Comparison of ENCODE assay signal across 15 cellular contexts in the genomic region with DNA sequence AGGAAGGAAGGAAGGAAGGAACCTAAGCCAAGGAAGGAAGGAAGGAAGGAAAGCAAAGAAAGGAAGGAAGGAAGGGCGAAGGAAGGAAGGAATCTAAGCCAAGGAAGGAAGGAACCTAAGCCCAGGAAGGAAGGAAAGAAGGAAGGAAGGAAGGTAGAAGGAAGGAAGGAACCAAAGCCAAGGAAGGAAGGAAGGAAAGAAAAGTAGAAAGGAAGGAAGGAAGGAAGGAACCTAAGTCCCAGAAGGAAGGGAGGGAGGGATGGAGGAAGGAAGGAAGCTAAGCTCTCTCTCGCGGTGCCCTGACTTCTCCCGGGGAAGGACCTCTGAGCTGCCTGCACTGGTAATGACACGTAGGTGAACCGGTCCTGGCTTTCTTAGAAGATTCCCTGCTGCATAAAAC. TPM values are rescaled to one million over a fixed set of nuclear protein-coding genes. Genes with fewer than 3 reads are reported as not detected.
A peak's percentile ranks its signal among the peaks of the same experiment; 100 is the strongest.
DNase-seq lines count a peak whose midpoint lies in the region; ATAC-seq, FAIRE-seq and TF ChIP-seq lines count a peak whose summit lies in the region.
"Had no signal": no experiment of that assay in that cellular context is flagged by ENCODE, and none has a peak within 500 bp of the region (broad histone marks: within the 10 kb centered on the region; RNA-seq: fewer than 3 reads in every experiment).

No MANE protein-coding gene starts in this region.

- H3K4me1 ChIP-seq in DOHH2 (ENCODE audit: control insufficient read depth, low read length) (peaks cover 73% of the 10 kb centered on the region), GM23338 (ENCODE audit: insufficient read depth) (peaks cover 13% of the 10 kb centered on the region), GM12878 (ENCODE audit: control insufficient read depth, insufficient read depth, low read length) (peaks cover 31% of the 10 kb centered on the region), neutrophil (ENCODE audit: control insufficient read depth in 1 of 2, insufficient read depth in 1 of 2, low read depth in 1 of 2, low read length in 1 of 2) (peaks cover 67 to 74% of the 10 kb centered on the region in 2 experiments), esophagus squamous epithelium (peaks cover 0 to 34% (median 8%) of the 10 kb centered on the region in 3 donors)
- H3K4me1 ChIP-seq: gastrocnemius medialis had no signal

- intact Hi-C loops in GM12878 (cut with micrococcal nuclease; ENCODE audit: unreplicated experiment) (loop anchor here (5.0 to 10.0 kb wide), 2 partner anchors 66 to 206 kb away; partner anchors contain the start of gene LCP1), esophagus squamous epithelium (cut with DNase I) (no loop called here)

- peaks cover 12% of the 10 kb centered on the region for H3K4me1 Mint-ChIP-seq in GM23338

- peaks cover 51% of the 10 kb centered on the region for H3K79me2 ChIP-seq in DOHH2 (ENCODE audit: control insufficient read depth, low read length)
- no peaks in the 10 kb centered on the region; the same call in 1 of the 2 replicates for H3K79me2 ChIP-seq in GM23338 (replicated peaks; ENCODE audit: insufficient read depth)
- peaks cover 61% of the 10 kb centered on the region for H3K79me2 ChIP-seq in GM12878 (ENCODE audit: control insufficient read depth, insufficient read depth, low read length)

- CTCF ChIA-PET in GM12878 (lab: Yijun Ruan, JAX): interaction anchor here (1.2 to 5.1 kb wide), 6 partner anchors 9 to 209 kb away, joined by 3 to 47 read pairs (median 4); no protein-coding TSS in a partner anchor

- H3K27me3 Mint-ChIP-seq in GM23338 (ENCODE audit: insufficient read depth, low read depth, poor library complexity): peaks cover 35% of the 10 kb centered on the region

- H4K20me1 ChIP-seq in DOHH2 (ENCODE audit: control insufficient read depth, insufficient read depth, low read depth, low read length): no peaks in the 10 kb centered on the region
- H4K20me1 ChIP-seq in GM23338 (replicated peaks; ENCODE audit: insufficient read depth): no peaks in the 10 kb centered on the region
- no peaks in the 10 kb centered on the region for H4K20me1 ChIP-seq in GM12878 (ENCODE audit: control insufficient read depth, insufficient read depth)

- no peak for TF ChIP-seq RAD21 in GM12878 (IDR thresholded peaks at IDR 0.05; ENCODE audit: insufficient read depth, low read depth, low read length)

- BruUV-seq in GM12878 (replicated peaks; lab: Mats Ljungman, UMichigan): no TSS peak

- no peak for TF ChIP-seq POLR2A in GM12878 (IDR thresholded peaks at IDR 0.05; ENCODE audit: low read depth, low read length)
- no peak for TF ChIP-seq POLR2A in esophagus squamous epithelium (IDR thresholded peaks at IDR 0.05)

- RAD21 ChIA-PET in GM12878 (lab: Charles Lee; ENCODE audit: unreplicated experiment): interaction anchor here (0.6 to 7.6 kb wide), 6 partner anchors 8 to 225 kb away, joined by 3 to 100 read pairs (median 3); partner anchors contain the start of gene LCP1

- TF ChIP-seq CTCF in DOHH2 (IDR thresholded peaks at IDR 0.05; ENCODE audit: low read depth, low read length, poor library complexity, severe bottlenecking): no peak
- TF ChIP-seq CTCF in GM23338 (conservative IDR thresholded peaks at IDR 0.05; ENCODE audit: low read depth in 2 of 2): no peak
- no peak for TF ChIP-seq CTCF in GM12878 (IDR thresholded peaks at IDR 0.05 in 2 of 3, conservative IDR thresholded peaks at IDR 0.05 in 1 of 3; ENCODE audit: control insufficient read depth in 2 of 3, extremely low read depth in 1 of 3, insufficient read depth in 1 of 3, low read depth in 3 of 3, low read length in 3 of 3)
- no peak for TF ChIP-seq CTCF in neutrophil (IDR thresholded peaks at IDR 0.05)
- TF ChIP-seq CTCF in esophagus squamous epithelium (IDR thresholded peaks at IDR 0.05): no peak

- no peak for FAIRE-seq in GM12878 (lab: Jason Lieb, UNC)
- FAIRE-seq: K562 had no signal

- peak overlapping the region; percentile 94 for H3K4me3 ChIP-seq in DOHH2 (ENCODE audit: low read length)
- H3K4me3 ChIP-seq in GM23338: no peak overlapping the region
- peak overlapping the region; percentile 61 for H3K4me3 ChIP-seq in GM12878
- peak overlapping the region; percentile 78 to 81 for H3K4me3 ChIP-seq in neutrophil (ENCODE audit: low read depth in 1 of 2, low read length in 1 of 2)
- H3K4me3 ChIP-seq in esophagus squamous epithelium: no peak overlapping the region
- H3K4me3 ChIP-seq: K562 had no signal

- peak overlapping the region; percentile 95 for H3K27ac ChIP-seq in DOHH2 (ENCODE audit: low read depth, low read length)
- no peak overlapping the region for H3K27ac ChIP-seq in GM23338 (ENCODE audit: low read depth)
- peak overlapping the region; percentile 85 for H3K27ac ChIP-seq in GM12878 (ENCODE audit: control insufficient read depth, insufficient read depth)
- peak overlapping the region; percentile 94 for H3K27ac ChIP-seq in neutrophil
- H3K27ac ChIP-seq in esophagus squamous epithelium: no peak overlapping the region
- H3K27ac ChIP-seq: gastrocnemius medialis had no signal

- peak overlapping the region; percentile 53 for H3K9ac ChIP-seq in GM12878 (ENCODE audit: control insufficient read depth, insufficient read depth, low read length)

- H3K36me3 ChIP-seq in DOHH2 (ENCODE audit: control insufficient read depth, low read length) (peaks cover 36% of the 10 kb centered on the region), GM23338 (ENCODE audit: insufficient read depth) (no peaks in the 10 kb centered on the region), GM12878 (ENCODE audit: control insufficient read depth in 2 of 2, insufficient read depth in 2 of 2, low read length in 1 of 2) (no peaks in the 10 kb centered on the region), neutrophil (peaks cover 4% of the 10 kb centered on the region), esophagus squamous epithelium (no peaks in the 10 kb centered on the region)
- H3K36me3 ChIP-seq: gastrocnemius medialis had no signal

- H2AFZ ChIP-seq in GM23338 (no peak overlapping the region), GM12878 (ENCODE audit: control insufficient read depth, low read depth, low read length) (no peak overlapping the region)

- H3K9me2 ChIP-seq in DOHH2 (replicated peaks; ENCODE audit: control insufficient read depth, low read length) (no peaks in the 10 kb centered on the region), GM23338 (ENCODE audit: insufficient read depth) (no peaks in the 10 kb centered on the region)

- no peaks in the 10 kb centered on the region for H3K9me3 ChIP-seq in DOHH2 (ENCODE audit: control insufficient read depth, insufficient read depth, low read length)
- no peaks in the 10 kb centered on the region for H3K9me3 ChIP-seq in GM12878 (replicated peaks; ENCODE audit: control insufficient read depth, insufficient read depth, low read length)
- H3K9me3 ChIP-seq in neutrophil: no peaks in the 10 kb centered on the region
- no peaks in the 10 kb centered on the region for H3K9me3 ChIP-seq in esophagus squamous epithelium
- H3K9me3 ChIP-seq: gastrocnemius medialis had no signal

- ATAC-seq in GM23338 (no peak), GM12878 (no peak), GM18868 (IDR thresholded peaks at IDR 0.05; ENCODE audit: unreplicated experiment) (no peak)
- ATAC-seq: gastrocnemius medialis had no signal

- no peaks in the 10 kb centered on the region for H3K9me3 Mint-ChIP-seq in GM23338
- H3K9me3 Mint-ChIP-seq: central memory CD8-positive, alpha-beta T cell had no signal

- in situ Hi-C loops in GM12878 (cut with MboI): no loop called here

- H3K27me3 ChIP-seq in DOHH2 (ENCODE audit: control insufficient read depth, low read length) (peaks cover 6% of the 10 kb centered on the region), GM23338 (ENCODE audit: insufficient read depth) (peaks cover 50% of the 10 kb centered on the region), GM12878 (replicated peaks in 1 of 2; ENCODE audit: control insufficient read depth in 2 of 2, insufficient read depth in 2 of 2, low read length in 1 of 2) (no peaks in the 10 kb centered on the region), neutrophil (no peaks in the 10 kb centered on the region), esophagus squamous epithelium (peaks cover 0 to 68% (median 0%) of the 10 kb centered on the region in 4 donors)

- SMC1A ChIA-PET in GM12878 (lab: Charles Lee; ENCODE audit: uncharacterized antibody, unreplicated experiment): interaction anchor here (0.6 to 7.9 kb wide), 14 partner anchors 10 to 274 kb away, joined by 3 to 81 read pairs (median 4); no protein-coding TSS in a partner anchor

- H3K27ac Mint-ChIP-seq in GM23338: no peak overlapping the region

- H3F3A ChIP-seq in DOHH2 (ENCODE audit: control insufficient read depth, insufficient read depth) (peaks cover 33% of the 10 kb centered on the region), GM23338 (replicated peaks; ENCODE audit: low read depth) (peaks cover 5% of the 10 kb centered on the region; the same call in 1 of the 2 replicates)

- POLR2A ChIA-PET in GM12878 (lab: Charles Lee): interaction anchor here (0.8 to 3.4 kb wide), 4 partner anchors 8 to 690 kb away, joined by 3 to 25 read pairs (median 8); no protein-coding TSS in a partner anchor

- H3K36me3 Mint-ChIP-seq in GM23338 (ENCODE audit: low read depth): no peaks in the 10 kb centered on the region

- DNase-seq in GM23338 (ENCODE audit: low spot score) (no peak), GM12878 (ENCODE audit: low read depth, low spot score) (no peak), pons (ENCODE audit: low spot score) (no peak), esophagus squamous epithelium (lab: John Stamatoyannopoulos, UW) (no peak)
- DNase-seq: activated CD4-positive, alpha-beta T cell treated with anti-CD3 and anti-CD28 coated beads, Interleukin-2, amount 50 U/mL, for 1 hour; activated CD8-positive, alpha-beta memory T cell treated with anti-CD3 and anti-CD28 coated beads, Interleukin-2, amount 50 U/mL, for 4 hours; activated effector memory CD4-positive, alpha-beta T cell treated with anti-CD3 and anti-CD28 coated beads, Interleukin-2, amount 50 U/mL, for 16 hours; amniotic stem cell; effector CD4-positive, alpha-beta T cell; gastrocnemius medialis had no signal

- TF ChIP-seq EP300 in GM12878 (IDR thresholded peaks at IDR 0.05; ENCODE audit: borderline replicate concordance in 1 of 2, control insufficient read depth in 1 of 2, low read depth in 2 of 2, low read length in 2 of 2): no peak

- no peak overlapping the region; the same call in 2 of the 3 replicates for H3K4me3 Mint-ChIP-seq in GM23338

- 40% methylated on average over 5 of the region's 6 CpGs for WGBS in GM12878 (ENCODE audit: insufficient coverage, insufficient replicate concordance, low lambda C conversion rate, missing lambda C conversion rate)
- 57% methylated on average over 6 of the region's 6 CpGs for WGBS in esophagus squamous epithelium, 2 donors

- H3K4me2 ChIP-seq in DOHH2 (ENCODE audit: low read length): peak overlapping the region; percentile 82
- H3K4me2 ChIP-seq in GM23338: 0 out of 2 replicates have a peak overlapping the region, but pooled peaks have one; percentile 23
- peak overlapping the region; percentile 83 for H3K4me2 ChIP-seq in GM12878 (ENCODE audit: control insufficient read depth, insufficient read depth)

RNA-seq across cellular contexts. Expression of gene RUBCNL, which starts 1.3 kb away (rescaled TPM):
- total RNA-seq in GM23338 (2014; rRNA removed; shearing (Covaris generic)): 4.2 and 5.9 TPM in 2 replicates
- polyA plus RNA-seq in GM23338 (2016; fragmentation: Nextera tagmentation; extraction: Ambion mirVana): 2.9 and 4.2 TPM in 2 replicates
- total RNA-seq in GM12878 (2013; cell fraction: nucleolus; rRNA removed): 61.1 and 62.6 TPM in 2 replicates
- total RNA-seq in GM12878 (2014; rRNA removed): 49.5 and 51.9 TPM in 2 replicates
- 37.2 and 38.6 TPM in 2 replicates for total RNA-seq in GM12878 (2014; rRNA removed; fragmentation: Illumina TruSeq; extraction: Trizol)
- total RNA-seq in GM12878 (2021): 39.2 and 41.8 TPM in 2 replicates
- polyA plus RNA-seq in GM12878 (2011; ENCODE audit: low read depth): 43.1 TPM
- 0.48 and 0.71 TPM in 2 replicates for polyA plus RNA-seq in GM12878 (2011; rRNA removed)
- 0.58 and 0.92 TPM in 2 replicates for polyA plus RNA-seq in GM12878 (2011; cell fraction: cytosol; rRNA removed)
- 2.0 and 2.3 TPM in 2 replicates for polyA plus RNA-seq in GM12878 (2011; cell fraction: nucleus; rRNA removed)
- polyA plus RNA-seq in GM12878 (2012): 48.4 and 49.8 TPM in 2 replicates
- 39.2 and 43.0 TPM in 2 replicates for polyA plus RNA-seq in GM12878 (2014; fragmentation: Illumina TruSeq; extraction: Trizol)
- 10 to 100 TPM; 21.4 to 28.5 TPM for polyA plus RNA-seq in GM12878 (2014; fragmentation: Nextera tagmentation; extraction: Ambion mirVana)
- 33.2 and 36.3 TPM in 2 replicates for polyA plus RNA-seq in GM12878 (2014; rRNA removed)
- polyA plus RNA-seq in GM12878 (2016; fragmentation: Nextera tagmentation; extraction: Ambion mirVana): 10 to 100 TPM; 42.4 to 45.0 TPM
- polyA minus RNA-seq in GM12878 (2011; rRNA and poly(A)+ RNA removed): 2.2 and 2.3 TPM in 2 replicates
- 0.52 and 0.67 TPM in 2 replicates for polyA minus RNA-seq in GM12878 (2011; cell fraction: cytosol; rRNA and poly(A)+ RNA removed)
- 0.48 and 1.5 TPM in 2 replicates for polyA minus RNA-seq in GM12878 (2011; cell fraction: nucleus; rRNA and poly(A)+ RNA removed)
- under 1 TPM in 3 of 4 donors, not detected in 1; 0.48 to 0.85 (median 0.76) TPM for total RNA-seq in esophagus squamous epithelium

Comparison
In these comparisons a context has a peak if more than half of its experiments do, and no peak if none do; other contexts are left out.
1. H3K27ac ChIP-seq: peak in DOHH2 (single experiment), GM12878 (single experiment) and neutrophil (single experiment); none in GM23338 (single experiment) and esophagus squamous epithelium (0 of 4).
2. H3K4me2 ChIP-seq: peak in every context shown above with its lines; median percentile 83 in GM12878; 82 in DOHH2; 23 in GM23338.
3. H3K4me3 ChIP-seq: peak in DOHH2 (single experiment), GM12878 (single experiment) and neutrophil (2 of 2); none in GM23338 (single experiment) and esophagus squamous epithelium (0 of 4).